Comparison of ENCODE assay signal across 1 cellular context in genomic region chrX:13119386-13119785, GRCh38.
TF ChIP-seq lines count a peak whose summit lies in the region.

No MANE protein-coding gene starts in this region.

TF ChIP-seq in SK-N-SH treated with all-trans-retinoic acid at 6 μM for 48 hours, 23 proteins besides CTCF, POLR2A, EP300 and RAD21 (continued from another document):
- TF ChIP-seq CSRNP3 (CRISPR knock-in tag; IDR thresholded peaks at IDR 0.05): no peak
- TF ChIP-seq ARNTL (CRISPR knock-in tag; IDR thresholded peaks at IDR 0.05; ENCODE audit: borderline replicate concordance, low read depth): no peak
TF ChIP-seq in SK-N-SH treated with all-trans-retinoic acid at 6 μM for 48 hours: peak in this region for 0.
